In genomic region chr6:107652526-107653182, GRCh38 we compare ENCODE assay signal across 22 cellular contexts.
DNase-seq lines count a peak whose midpoint lies in the region; ATAC-seq and TF ChIP-seq lines count a peak whose summit lies in the region.
"Had no signal": no experiment of that assay in that cellular context is flagged by ENCODE, and none has a peak within 500 bp of the region (broad histone marks: within the 10 kb centered on the region; RNA-seq: fewer than 3 reads in every experiment).

No MANE protein-coding gene starts in this region.

- H3K9me3 ChIP-seq in Panc1 (ENCODE audit: control insufficient read depth, insufficient read depth, low read depth, low read length) = no peaks in the 10 kb centered on the region
- H3K9me3 ChIP-seq: SJCRH30 had no signal

- no peaks in the 10 kb centered on the region for H3K36me3 ChIP-seq in Panc1 (ENCODE audit: control insufficient read depth, insufficient read depth, low read length)
- H3K36me3 ChIP-seq: SJCRH30, tibial artery had no signal

- H3K4me1 ChIP-seq in Panc1 (ENCODE audit: control insufficient read depth, insufficient read depth, low read length) = peaks cover 50% of the 10 kb centered on the region
- H3K4me1 ChIP-seq: tibial artery had no signal

- peak; percentile 30 for DNase-seq in NOMO-1 treated with DMSO at 0.1 percent for 48 hours (lab: John Stamatoyannopoulos, UW; ENCODE audit: unreplicated experiment)
- DNase-seq in NOMO-1 treated with dmso at 0.1 percent for 144 hours (lab: John Stamatoyannopoulos, UW; ENCODE audit: unreplicated experiment) = no peak
- no peak for DNase-seq in Panc1 (ENCODE audit: low read depth, low spot score)
- peak; percentile 12 for DNase-seq in fibroblast of gingiva (ENCODE audit: low read depth)
- no peak for DNase-seq in iPS-NIHi11 (ENCODE audit: low spot score)
- no peak for DNase-seq in NCI-H2196 treated with DMSO at 0.1 percent for 48 hours (lab: John Stamatoyannopoulos, UW; ENCODE audit: unreplicated experiment)
- no peak for DNase-seq in NCI-H748 treated with DMSO at 0.1 percent for 48 hours (lab: John Stamatoyannopoulos, UW)
- DNase-seq: activated CD4-positive, alpha-beta T cell treated with anti-CD3 and anti-CD28 coated beads for 48 hours; activated naive CD4-positive, alpha-beta T cell treated with anti-CD3 and anti-CD28 coated beads for 36 hours; activated T-cell treated with anti-CD3 and anti-CD28 coated beads, Interleukin-2, amount 50 U/mL, for 48 hours; amygdala; COR-L47; dorsolateral prefrontal cortex; foreskin melanocyte; islet precursor cell; NCI-H524; SJCRH30; stimulated activated CD4-positive, alpha-beta T cell treated with anti-CD3 and anti-CD28 coated beads, Interleukin-4, amount 100 ng/mL, for 24 hours; tibial artery had no signal

- intact Hi-C loops in Panc1 (cut with micrococcal nuclease; ENCODE audit: unreplicated experiment) = no loop called here

- H3K4me3 ChIP-seq in Panc1 (ENCODE audit: low read depth in 2 of 2, low read length in 2 of 2) = no peak overlapping the region
- H3K4me3 ChIP-seq: dorsolateral prefrontal cortex, GM23338, SJCRH30, tibial artery had no signal

- H3K27me3 ChIP-seq in Panc1 (ENCODE audit: control insufficient read depth, insufficient read depth, low read length) = no peaks in the 10 kb centered on the region
- H3K27me3 ChIP-seq: dorsolateral prefrontal cortex, SJCRH30, tibial artery had no signal

- ATAC-seq in Panc1 (no peak), GM19455 (IDR thresholded peaks at IDR 0.05; ENCODE audit: unreplicated experiment) (no peak)
- ATAC-seq: GM23338 had no signal

- POLR2A ChIA-PET in Panc1 (lab: Charles Lee) = interaction anchor here (0.5 kb wide), 1 partner anchor 20 kb away, joined by 8 read pairs; no protein-coding TSS in a partner anchor

- BruUV-seq in Panc1 (replicated peaks; lab: Mats Ljungman, UMichigan) = no TSS peak

- peak overlapping the region; percentile 89; the same call in 1 of the 2 replicates for H3K27ac ChIP-seq in Panc1 (ENCODE audit: low read length)
- H3K27ac ChIP-seq: dorsolateral prefrontal cortex, KMS-11, SJCRH30, tibial artery had no signal

- TF ChIP-seq CTCF in Panc1 (IDR thresholded peaks at IDR 0.05) = no peak

- CTCF ChIA-PET in Panc1 (lab: Charles Lee) = no interaction called here

- in situ Hi-C loops in Panc1 (cut with HindIII; ENCODE audit: low pct_unique_long_range_greater_than_20kb, low sequenced_read_pairs) = no loop called here

Comparison
In these comparisons a context has a peak if more than half of its experiments do, and no peak if none do; other contexts are left out.
1. DNase-seq: peak in NOMO-1 treated with DMSO at 0.1 percent for 48 hours (single experiment) and fibroblast of gingiva (single experiment); none in NOMO-1 treated with dmso at 0.1 percent for 144 hours (single experiment), Panc1 (single experiment), iPS-NIHi11 (single experiment), NCI-H2196 treated with DMSO at 0.1 percent for 48 hours (single experiment) and NCI-H748 treated with DMSO at 0.1 percent for 48 hours (single experiment).